9 cellular contexts compared by ENCODE assay signal in genomic region chr1:67489643-67490042, GRCh38. TPM values are rescaled to one million over a fixed set of nuclear protein-coding genes. Genes with fewer than 3 reads are reported as not detected.
DNase-seq lines count a peak whose midpoint lies in the region; ATAC-seq and TF ChIP-seq lines count a peak whose summit lies in the region.
"Had no signal": no experiment of that assay in that cellular context is flagged by ENCODE, and none has a peak within 500 bp of the region (broad histone marks: within the 10 kb centered on the region; RNA-seq: fewer than 3 reads in every experiment).

No MANE protein-coding gene starts in this region.

- 14 to 56% methylated on average over 1 of the region's 1 CpG for WGBS in esophagus squamous epithelium, 2 donors

- DNase-seq in DMS79 treated with DMSO at 0.1 percent for 48 hours (lab: John Stamatoyannopoulos, UW) (peak; percentile 8), DMS79 (lab: John Stamatoyannopoulos, UW) (no peak), left lung (no peak), esophagus squamous epithelium (lab: John Stamatoyannopoulos, UW) (no peak)
- DNase-seq in activated naive CD8-positive, alpha-beta T cell treated with anti-CD3 and anti-CD28 coated beads for 36 hours, result peak; percentile 4

- peaks cover under 1% of the 10 kb centered on the region for H3K4me1 Mint-ChIP-seq in activated naive CD8-positive, alpha-beta T cell treated with anti-CD3 and anti-CD28 coated beads for 36 hours

- H3K27ac ChIP-seq in left lung (no peak overlapping the region), esophagus squamous epithelium (no peak overlapping the region)
- H3K27ac ChIP-seq: SJSA1 had no signal

- TF ChIP-seq POLR2A in esophagus squamous epithelium (IDR thresholded peaks at IDR 0.05), result no peak

- H3K9me3 ChIP-seq in left lung (no peaks in the 10 kb centered on the region), esophagus squamous epithelium (no peaks in the 10 kb centered on the region)
- H3K9me3 ChIP-seq: SJSA1 had no signal

- TF ChIP-seq CTCF in left lung (IDR thresholded peaks at IDR 0.05) (peak in 1 of 2 donors; percentile 19), esophagus squamous epithelium (IDR thresholded peaks at IDR 0.05) (peak in 3 of 6 experiments; percentile 19 to 47 (median 24))

- H3K27me3 Mint-ChIP-seq in activated naive CD8-positive, alpha-beta T cell treated with anti-CD3 and anti-CD28 coated beads for 36 hours, result peaks cover 3% of the 10 kb centered on the region

- H3K27me3 ChIP-seq in left lung (no peaks in the 10 kb centered on the region), esophagus squamous epithelium (no peaks in the 10 kb centered on the region)
- H3K27me3 ChIP-seq: SJSA1 had no signal

- H3K36me3 Mint-ChIP-seq in activated naive CD8-positive, alpha-beta T cell treated with anti-CD3 and anti-CD28 coated beads for 36 hours, result no peaks in the 10 kb centered on the region

- no peak overlapping the region for H3K27ac Mint-ChIP-seq in activated naive CD8-positive, alpha-beta T cell treated with anti-CD3 and anti-CD28 coated beads for 36 hours

- H3K9me3 Mint-ChIP-seq in activated naive CD8-positive, alpha-beta T cell treated with anti-CD3 and anti-CD28 coated beads for 36 hours, result no peaks in the 10 kb centered on the region

- H3K4me1 ChIP-seq in left lung (no peaks in the 10 kb centered on the region), esophagus squamous epithelium (peaks cover 0 to 9% (median 0%) of the 10 kb centered on the region in 3 donors)
- H3K4me1 ChIP-seq: SJSA1 had no signal

- H3K4me3 ChIP-seq in left lung, result no peak overlapping the region
- no peak overlapping the region for H3K4me3 ChIP-seq in esophagus squamous epithelium
- H3K4me3 ChIP-seq: SJSA1 had no signal

- no peak overlapping the region for H3K4me3 Mint-ChIP-seq in activated naive CD8-positive, alpha-beta T cell treated with anti-CD3 and anti-CD28 coated beads for 36 hours

- no peaks in the 10 kb centered on the region for H3K36me3 ChIP-seq in left lung
- H3K36me3 ChIP-seq in esophagus squamous epithelium, result no peaks in the 10 kb centered on the region
- H3K36me3 ChIP-seq: SJSA1 had no signal

- ATAC-seq in HG03378 (IDR thresholded peaks at IDR 0.05; ENCODE audit: unreplicated experiment) (peak; percentile 84), left lung (peak; percentile 78), HG03571 (IDR thresholded peaks at IDR 0.05; ENCODE audit: unreplicated experiment) (no peak), GM19467 (IDR thresholded peaks at IDR 0.05; ENCODE audit: unreplicated experiment) (no peak)

- intact Hi-C loops in left lung (cut with DNase I), result loop anchor here in 1 of 2 donors (5.0 to 10.0 kb wide), 2 partner anchors 142 to 255 kb away; no protein-coding TSS in a partner anchor
- intact Hi-C loops in esophagus squamous epithelium (cut with DNase I), result loop anchor here (10.0 kb wide), 2 partner anchors 55 to 255 kb away; partner anchors contain the start of gene SERBP1

RNA-seq across cellular contexts. Expression of gene SERBP1, which starts 59.4 kb away (rescaled TPM):
- total RNA-seq in activated naive CD8-positive, alpha-beta T cell treated with anti-CD3 and anti-CD28 coated beads for 36 hours, result 100 to 1,000 TPM; 624 to 628 TPM
- 100 to 1,000 TPM; 130 to 174 TPM for total RNA-seq in left lung
- 100 to 1,000 TPM; 282 to 394 (median 357) TPM for total RNA-seq in esophagus squamous epithelium

Comparison
In these comparisons a context has a peak if more than half of its experiments do, and no peak if none do; other contexts are left out.
1. DNase-seq: peak in DMS79 treated with DMSO at 0.1 percent for 48 hours (single experiment) and activated naive CD8-positive, alpha-beta T cell treated with anti-CD3 and anti-CD28 coated beads for 36 hours (single experiment); none in DMS79 (single experiment), left lung (0 of 2) and esophagus squamous epithelium (single experiment).
2. ATAC-seq: peak in HG03378 (single experiment) and left lung (single experiment); none in HG03571 (single experiment) and GM19467 (single experiment).